Comparison of ENCODE assay signal across 8 cellular contexts in genomic region chr11:131688056-131688693, GRCh38.
DNase-seq lines count a peak whose midpoint lies in the region; ATAC-seq and TF ChIP-seq lines count a peak whose summit lies in the region.

No MANE protein-coding gene starts in this region.

- H3K27me3 ChIP-seq in right lobe of liver (no peaks in the 10 kb centered on the region), suprapubic skin (peaks cover 37% of the 10 kb centered on the region)

- H3K27ac ChIP-seq in right lobe of liver (no peak overlapping the region), suprapubic skin (no peak overlapping the region)

- no peak for TF ChIP-seq EP300 in suprapubic skin (IDR thresholded peaks at IDR 0.05)

- H3K36me3 ChIP-seq in right lobe of liver (no peaks in the 10 kb centered on the region), suprapubic skin (no peaks in the 10 kb centered on the region)

- TF ChIP-seq POLR2A in right lobe of liver (IDR thresholded peaks at IDR 0.05) (no peak), suprapubic skin (IDR thresholded peaks at IDR 0.05) (no peak)

- DNase-seq in Ammon's horn (ENCODE audit: low spot score), result peak; percentile 77
- peak; percentile 91 for DNase-seq in GM13976 (ENCODE audit: low spot score)
- peak; percentile 21 for DNase-seq in NCI-H774 (lab: John Stamatoyannopoulos, UW)
- peak; percentile 60 to 68 for DNase-seq in cardiac fibroblast (ENCODE audit: low read depth in 2 of 2)
- peak in 2 of 3 donors; percentile 58 to 64 for DNase-seq in right lobe of liver
- no peak for DNase-seq in suprapubic skin (ENCODE audit: low spot score in 2 of 2)
- no peak for DNase-seq in NCI-H2107 treated with DMSO at 0.1 percent for 48 hours (lab: John Stamatoyannopoulos, UW; ENCODE audit: unreplicated experiment)

- intact Hi-C loops in right lobe of liver (cut with DNase I), result no loop called here

- H3K4me1 ChIP-seq in right lobe of liver, result no peaks in the 10 kb centered on the region
- peaks cover 9% of the 10 kb centered on the region for H3K4me1 ChIP-seq in suprapubic skin

- ATAC-seq in HG02885 (IDR thresholded peaks at IDR 0.05; ENCODE audit: poor library complexity, unreplicated experiment) (peak; percentile 80), right lobe of liver (peak; percentile 82 to 95 (median 91))

- H3K9me3 ChIP-seq in right lobe of liver (no peaks in the 10 kb centered on the region), suprapubic skin (no peaks in the 10 kb centered on the region)

- peak overlapping the region in 1 of 2 donors; percentile 32 for H3K4me3 ChIP-seq in cardiac fibroblast (replicated peaks in 1 of 2; ENCODE audit: low read depth in 2 of 2, low read length in 2 of 2)
- H3K4me3 ChIP-seq in right lobe of liver, result no peak overlapping the region
- H3K4me3 ChIP-seq in suprapubic skin, result peak overlapping the region; percentile 8

- in situ Hi-C loops in GM13976 (cut with MboI; ENCODE audit: low sequenced_read_pairs, unreplicated experiment), result no loop called here

- 25% methylated on average over 5 of the region's 34 CpGs for WGBS in right lobe of liver (ENCODE audit: insufficient coverage, low coverage, low lambda C conversion rate, missing lambda C conversion rate)
- 29% methylated on average over 14 of the region's 34 CpGs for WGBS in suprapubic skin

- TF ChIP-seq CTCF in GM13976 (IDR thresholded peaks at IDR 0.05; ENCODE audit: borderline replicate concordance, control extremely low read depth, extremely low read depth, insufficient read depth, missing control alignments) (peak; percentile 71), cardiac fibroblast (IDR thresholded peaks at IDR 0.05; ENCODE audit: low read depth, low read length) (peak; percentile 68), right lobe of liver (IDR thresholded peaks at IDR 0.05) (peak; percentile 58 to 87 (median 84)), suprapubic skin (IDR thresholded peaks at IDR 0.05) (peak; percentile 34 to 96)

Comparison
In these comparisons a context has a peak if more than half of its experiments do, and no peak if none do; other contexts are left out.
1. DNase-seq: peak in Ammon's horn (single experiment), GM13976 (single experiment), NCI-H774 (single experiment), cardiac fibroblast (2 of 2) and right lobe of liver (2 of 3); none in suprapubic skin (0 of 2) and NCI-H2107 treated with DMSO at 0.1 percent for 48 hours (single experiment).
2. Peak in every context shown above with its lines, with median percentiles within 50 percentile points of each other: CTCF ChIP-seq.